In genomic region chr4:39502034-39502658, GRCh38 we compare ENCODE assay signal across 15 cellular contexts. TPM values are rescaled to one million over a fixed set of nuclear protein-coding genes. Genes with fewer than 3 reads are reported as not detected.
A peak's percentile ranks its signal among the peaks of the same experiment; 100 is the strongest.
DNase-seq lines count a peak whose midpoint lies in the region; ATAC-seq and TF ChIP-seq lines count a peak whose summit lies in the region.
"Had no signal": no experiment of that assay in that cellular context is flagged by ENCODE, and none has a peak within 500 bp of the region (broad histone marks: within the 10 kb centered on the region; RNA-seq: fewer than 3 reads in every experiment).

No MANE protein-coding gene starts in this region.

- DNase-seq in heart left ventricle (no peak), cardiac septum (ENCODE audit: low spot score) (no peak), astrocyte of the spinal cord (ENCODE audit: low read depth, low spot score) (peak; percentile 79), left ventricle myocardium superior (no peak), tibial artery (no peak), COLO829 (ENCODE audit: low spot score) (no peak), NCI-H2171 treated with DMSO at 0.1 percent for 48 hours (lab: John Stamatoyannopoulos, UW) (no peak)
- DNase-seq: activated CD8-positive, alpha-beta T cell treated with anti-CD3 and anti-CD28 coated beads, Interleukin-2, amount 10 ng/mL, durations not matched to agents 7 days and 5 days; BE2C; NCI-H2081 treated with DMSO at 0.1 percent for 48 hours; OCI-M1; ovary; substantia nigra had no signal

- H3K4me3 ChIP-seq in heart left ventricle (no peak overlapping the region), astrocyte of the spinal cord (ENCODE audit: low read depth, low read length) (no peak overlapping the region), tibial artery (no peak overlapping the region)
- H3K4me3 ChIP-seq: HAP-1, ovary had no signal

- H3K9me3 ChIP-seq in heart left ventricle = no peaks in the 10 kb centered on the region
- H3K9me3 ChIP-seq in tibial artery = no peaks in the 10 kb centered on the region
- H3K9me3 ChIP-seq: BE2C, HAP-1, ovary had no signal

- H3K4me1 ChIP-seq in heart left ventricle = peaks cover 0 to 2% (median 0%) of the 10 kb centered on the region in 12 donors
- H3K4me1 ChIP-seq in tibial artery = peaks cover 0 to 20% (median 2%) of the 10 kb centered on the region in 4 donors
- H3K4me1 ChIP-seq: BE2C, HAP-1 had no signal

- ATAC-seq in heart left ventricle = peak in 3 of 4 donors; percentile 39 to 86 (median 58)
- peak; percentile 56 for ATAC-seq in left ventricle myocardium superior
- no peak for ATAC-seq in HG03196 (IDR thresholded peaks at IDR 0.05; ENCODE audit: unreplicated experiment)
- ATAC-seq: activated CD8-positive, alpha-beta T cell treated with anti-CD3 and anti-CD28 coated beads, Interleukin-2, amount 10 ng/mL, durations not matched to agents 7 days and 5 days had no signal

- no peak for TF ChIP-seq CTCF in heart left ventricle (IDR thresholded peaks at IDR 0.05)
- no peak for TF ChIP-seq CTCF in astrocyte of the spinal cord (IDR thresholded peaks at IDR 0.05; ENCODE audit: low read depth, low read length)
- TF ChIP-seq CTCF in tibial artery (IDR thresholded peaks at IDR 0.05) = no peak

- H3K27ac ChIP-seq in heart left ventricle = peak overlapping the region in 5 of 12 donors; percentile 3 to 51 (median 27)
- peak overlapping the region; percentile 63 for H3K27ac ChIP-seq in tibial artery
- H3K27ac ChIP-seq: ovary had no signal

- in situ Hi-C loops in astrocyte of the spinal cord (cut with HindIII; ENCODE audit: low sequenced_read_pairs) = no loop called here

- TF ChIP-seq POLR2A in heart left ventricle (IDR thresholded peaks at IDR 0.05) = no peak

- no peaks in the 10 kb centered on the region for H3K27me3 ChIP-seq in heart left ventricle
- H3K27me3 ChIP-seq in tibial artery = no peaks in the 10 kb centered on the region
- H3K27me3 ChIP-seq: BE2C, ovary had no signal

- intact Hi-C loops in heart left ventricle (cut with DNase I) = no loop called here
- intact Hi-C loops in cardiac septum (cut with DNase I) = no loop called here
- intact Hi-C loops in left ventricle myocardium superior (cut with micrococcal nuclease) = no loop called here
- intact Hi-C loops in tibial artery (cut with DNase I; ENCODE audit: low total_unique reads) = no loop called here

- H3K36me3 ChIP-seq in heart left ventricle (peaks cover 0 to 95% (median 86%) of the 10 kb centered on the region in 9 donors), tibial artery (peaks cover 47 to 80% (median 72%) of the 10 kb centered on the region in 3 donors)
- H3K36me3 ChIP-seq: ovary had no signal

RNA-seq across cellular contexts. Expression of gene UGDH, which starts 25.1 kb away (rescaled TPM):
- 10 to 100 TPM in 8 of 9 donors, 1 to 10 TPM in 1; 7.3 to 28.6 (median 16.5) TPM for total RNA-seq in heart left ventricle
- polyA plus RNA-seq in heart left ventricle = 10 to 100 TPM in 1 of 2 donors, 1 to 10 TPM in 1; 2.3 to 10.6 TPM
- total RNA-seq in cardiac septum = 18.1 TPM
- 13.7 TPM for total RNA-seq in left ventricle myocardium superior

RNA-seq across cellular contexts. Expression of gene LIAS, which starts 43.3 kb away (rescaled TPM):
- 10 to 100 TPM; 15.9 to 34.4 (median 20.2) TPM for total RNA-seq in heart left ventricle
- polyA plus RNA-seq in heart left ventricle = 10 to 100 TPM; 15.8 to 21.3 TPM
- total RNA-seq in cardiac septum = 15.2 TPM
- 36.2 TPM for total RNA-seq in left ventricle myocardium superior

RNA-seq across cellular contexts. Expression of gene RPL9, which starts 43.4 kb away (rescaled TPM):
- total RNA-seq in heart left ventricle (1,000 to 10,000 TPM in 2 of 9 donors, 100 to 1,000 TPM in 7; 576 to 1,701 (median 925) TPM), cardiac septum (532 TPM), left ventricle myocardium superior (731 TPM)
- 1,000 to 10,000 TPM; 1,241 to 2,059 TPM for polyA plus RNA-seq in heart left ventricle
